In genomic region chr13:61036715-61037114, GRCh38 we compare ENCODE assay signal across 32 cellular contexts.
"Had no signal": no experiment of that assay in that cellular context is flagged by ENCODE, and none has a peak within 500 bp of the region (broad histone marks: within the 10 kb centered on the region; RNA-seq: fewer than 3 reads in every experiment).

No MANE protein-coding gene starts in this region.

- H3K4me1 ChIP-seq: ascending aorta, SJSA1 had no signal

- H3K36me3 Mint-ChIP-seq: activated naive CD4-positive, alpha-beta T cell treated with anti-CD3 and anti-CD28 coated beads, Interleukin-2, amount 50 U/mL, for 24 hours; activated naive CD8-positive, alpha-beta T cell treated with anti-CD3 and anti-CD28 coated beads, Interleukin-2, amount 10 ng/mL, durations not matched to agents 7 days and 5 days had no signal

- H3K4me2 ChIP-seq: KMS-11, SK-N-SH had no signal

- H3K4me3 Mint-ChIP-seq: activated CD4-positive, alpha-beta T cell treated with anti-CD3 and anti-CD28 coated beads, Interleukin-2, amount 10 ng/mL, durations not matched to agents 24 days and 14 days; activated CD8-positive, alpha-beta T cell treated with anti-CD3 and anti-CD28 coated beads for 36 hours; activated naive CD4-positive, alpha-beta T cell treated with anti-CD3 and anti-CD28 coated beads, Interleukin-2, amount 50 U/mL, for 24 hours; activated naive CD8-positive, alpha-beta T cell treated with anti-CD3 and anti-CD28 coated beads, Interleukin-2, amount 10 ng/mL, durations not matched to agents 7 days and 5 days; activated T-cell treated with anti-CD3 and anti-CD28 coated beads, Interleukin-2, amount 50 U/mL, for 72 hours; activated T-helper 17 cell treated with anti-CD3 and anti-CD28 coated beads, Interleukin-2, amount 50 U/mL, for 72 hours; central memory CD8-positive, alpha-beta T cell; T-helper 1 cell treated with Interleukin-12 subunit alpha and Interleukin-12 subunit beta and Interleukin-4 antibody, amounts not matched to agents 30 μg/mL and 1 μg/mL, for 36 hours; T-helper 2 cell treated with Interferon-gamma antibody and Interleukin-4, amounts not matched to agents 5 μg/mL and 100 μg/mL, for 36 hours had no signal

- H3K27ac Mint-ChIP-seq: activated CD4-positive, alpha-beta T cell treated with anti-CD3 and anti-CD28 coated beads, Interleukin-2, amount 10 ng/mL, durations not matched to agents 24 days and 14 days; activated CD8-positive, alpha-beta T cell treated with anti-CD3 and anti-CD28 coated beads for 36 hours; activated naive CD4-positive, alpha-beta T cell treated with anti-CD3 and anti-CD28 coated beads, Interleukin-2, amount 50 U/mL, for 24 hours; activated naive CD8-positive, alpha-beta T cell treated with anti-CD3 and anti-CD28 coated beads, Interleukin-2, amount 10 ng/mL, durations not matched to agents 7 days and 5 days; activated T-cell treated with anti-CD3 and anti-CD28 coated beads, Interleukin-2, amount 50 U/mL, for 72 hours; activated T-helper 17 cell treated with anti-CD3 and anti-CD28 coated beads, Interleukin-2, amount 50 U/mL, for 72 hours; T-helper 1 cell treated with Interleukin-12 subunit alpha and Interleukin-12 subunit beta and Interleukin-4 antibody, amounts not matched to agents 30 μg/mL and 1 μg/mL, for 36 hours; T-helper 2 cell treated with Interferon-gamma antibody and Interleukin-4, amounts not matched to agents 5 μg/mL and 100 μg/mL, for 36 hours had no signal

- H3K36me3 ChIP-seq: ascending aorta, brain microvascular endothelial cell, cardiac muscle cell, SJSA1 had no signal

- DNase-seq: activated CD4-positive, alpha-beta T cell treated with anti-CD3 and anti-CD28 coated beads, Interleukin-2, amount 10 ng/mL, durations not matched to agents 24 days and 14 days; activated CD4-positive, alpha-beta T cell treated with anti-CD3 and anti-CD28 coated beads, Interleukin-2, amount 50 U/mL, for 4 hours; activated CD8-positive, alpha-beta T cell treated with anti-CD3 and anti-CD28 coated beads for 36 hours; activated effector memory CD4-positive, alpha-beta T cell treated with anti-CD3 and anti-CD28 coated beads, Interleukin-2, amount 50 U/mL, for 16 hours; activated naive CD4-positive, alpha-beta T cell treated with Interleukin-2 at 50 U/mL for 16 hours; activated naive CD8-positive, alpha-beta T cell treated with anti-CD3 and anti-CD28 coated beads, Interleukin-2, amount 10 ng/mL, durations not matched to agents 7 days and 5 days; activated T-cell treated with anti-CD3 and anti-CD28 coated beads, Interleukin-2, amount 50 U/mL, for 1 hour; activated T-cell treated with anti-CD3 and anti-CD28 coated beads, Interleukin-2, amount 50 U/mL, for 72 hours; amygdala; brain microvascular endothelial cell; NCI-H1092 treated with DMSO at 0.1 percent for 48 hours; NCI-H1417; NCI-H146; NCI-H187; NCI-H2029 treated with DMSO at 0.1 percent for 48 hours; NCI-H2107; NCI-H2171; NCI-H2227 treated with DMSO at 0.1 percent for 48 hours; NCI-H526; NCI-H748 treated with DMSO at 0.1 percent for 48 hours; NK-92 treated with Interleukin-12 subunit alpha and Interleukin-12 subunit beta, amount 100 ng/mL, for 24 hours; SHP77 treated with DMSO at 0.1 percent for 48 hours; SK-N-SH had no signal

- H3K4me3 ChIP-seq: ascending aorta, cardiac muscle cell, SJSA1 had no signal

- H3K27me3 Mint-ChIP-seq: activated CD4-positive, alpha-beta T cell treated with anti-CD3 and anti-CD28 coated beads, Interleukin-2, amount 10 ng/mL, durations not matched to agents 24 days and 14 days; activated CD8-positive, alpha-beta T cell treated with anti-CD3 and anti-CD28 coated beads for 36 hours; activated naive CD8-positive, alpha-beta T cell treated with anti-CD3 and anti-CD28 coated beads, Interleukin-2, amount 10 ng/mL, durations not matched to agents 7 days and 5 days; activated T-helper 17 cell treated with anti-CD3 and anti-CD28 coated beads, Interleukin-2, amount 50 U/mL, for 72 hours; central memory CD8-positive, alpha-beta T cell had no signal

- H3K27ac ChIP-seq: ascending aorta, brain microvascular endothelial cell, cardiac muscle cell, KMS-11, SJSA1 had no signal

- ATAC-seq: activated CD8-positive, alpha-beta T cell treated with anti-CD3 and anti-CD28 coated beads for 36 hours; activated T-cell treated with anti-CD3 and anti-CD28 coated beads, Interleukin-2, amount 50 U/mL, for 72 hours; activated T-helper 17 cell treated with anti-CD3 and anti-CD28 coated beads, Interleukin-2, amount 50 U/mL, for 72 hours had no signal

- H3K9me3 ChIP-seq: ascending aorta, SJSA1, SK-N-SH had no signal

- H3K4me1 Mint-ChIP-seq: activated CD4-positive, alpha-beta T cell treated with anti-CD3 and anti-CD28 coated beads, Interleukin-2, amount 10 ng/mL, durations not matched to agents 24 days and 14 days; activated naive CD4-positive, alpha-beta T cell treated with anti-CD3 and anti-CD28 coated beads, Interleukin-2, amount 50 U/mL, for 24 hours; activated naive CD8-positive, alpha-beta T cell treated with anti-CD3 and anti-CD28 coated beads, Interleukin-2, amount 10 ng/mL, durations not matched to agents 7 days and 5 days; activated T-helper 17 cell treated with anti-CD3 and anti-CD28 coated beads, Interleukin-2, amount 50 U/mL, for 72 hours; central memory CD8-positive, alpha-beta T cell had no signal

- H3K27me3 ChIP-seq: ascending aorta, brain microvascular endothelial cell, cardiac muscle cell, SJSA1 had no signal

- H3K9ac ChIP-seq: KMS-11, SK-N-SH had no signal
